In genomic region chr19:49929611-49930482, GRCh38 we compare ENCODE assay signal across 8 cellular contexts. TPM values are rescaled to one million over a fixed set of nuclear protein-coding genes. Genes with fewer than 3 reads are reported as not detected.
DNase-seq lines count a peak whose midpoint lies in the region; ATAC-seq, FAIRE-seq and TF ChIP-seq lines count a peak whose summit lies in the region.

No MANE protein-coding gene starts in this region.

- no peak for FAIRE-seq in bronchial epithelial cell (lab: Jason Lieb, UNC)

- H3K4me3 ChIP-seq in WERI-Rb-1 (ENCODE audit: low read depth, low read length) (peak overlapping the region; percentile 99), bronchial epithelial cell (ENCODE audit: low read depth, low read length) (peak overlapping the region; percentile 79)

- TF ChIP-seq CTCF in WERI-Rb-1 (IDR thresholded peaks at IDR 0.05; ENCODE audit: low read depth, low read length) = no peak
- TF ChIP-seq CTCF in bronchial epithelial cell (IDR thresholded peaks at IDR 0.05; ENCODE audit: insufficient read depth, low read length, severe bottlenecking) = no peak

- ATAC-seq in GM18870 (IDR thresholded peaks at IDR 0.05; ENCODE audit: unreplicated experiment) (peak; percentile 66), HG03135 (IDR thresholded peaks at IDR 0.05; ENCODE audit: unreplicated experiment) (peak; percentile 72)

- peak overlapping the region; percentile 100 for H3K27ac ChIP-seq in WERI-Rb-1

- DNase-seq in ACHN (peak; percentile 91), NCI-H2196 treated with DMSO at 0.1 percent for 48 hours (lab: John Stamatoyannopoulos, UW; ENCODE audit: unreplicated experiment) (peak; percentile 97), WERI-Rb-1 (peak; percentile 97), bronchial epithelial cell (ENCODE audit: low read depth) (peak; percentile 90), inferior parietal cortex (ENCODE audit: extremely low spot score) (peak; percentile 91), smooth muscle cell of the brain vasculature (ENCODE audit: low read depth, low spot score) (peak; percentile 88)

- H3K36me3 ChIP-seq in WERI-Rb-1 = peaks cover 44% of the 10 kb centered on the region
- H3K36me3 ChIP-seq in bronchial epithelial cell (ENCODE audit: control insufficient read depth, insufficient read depth, low read length) = peaks cover 10% of the 10 kb centered on the region

- no peaks in the 10 kb centered on the region for H3K9me3 ChIP-seq in WERI-Rb-1 (ENCODE audit: severe bottlenecking)

- in situ Hi-C loops in ACHN (cut with HindIII; ENCODE audit: low pct_ligation_motif_present, low pct_unique_long_range_greater_than_20kb, low sequenced_read_pairs) = no loop called here

- no peaks in the 10 kb centered on the region for H3K27me3 ChIP-seq in WERI-Rb-1 (ENCODE audit: insufficient read depth, low read depth, severe bottlenecking)
- no peaks in the 10 kb centered on the region for H3K27me3 ChIP-seq in bronchial epithelial cell (ENCODE audit: control insufficient read depth, insufficient read depth, low read length)

RNA-seq across cellular contexts. Expression of gene NUP62, which starts 0.5 kb away (rescaled TPM):
- total RNA-seq in bronchial epithelial cell = 11.8 and 12.1 TPM in 2 replicates

RNA-seq across cellular contexts. Expression of gene ATF5, which starts 0.8 kb away (rescaled TPM):
- total RNA-seq in bronchial epithelial cell = 1.8 TPM in 2 replicates

RNA-seq across cellular contexts. Expression of gene SIGLEC11, which starts 31.1 kb away (rescaled TPM):
- total RNA-seq in bronchial epithelial cell = not detected in 2 replicates

RNA-seq across cellular contexts. Expression of gene IL4I1, which starts 33.2 kb away (rescaled TPM):
- under 0.01 and 0.26 TPM in 2 replicates for total RNA-seq in bronchial epithelial cell

RNA-seq across cellular contexts. Expression of gene TBC1D17, which starts 52.3 kb away (rescaled TPM):
- 2.1 and 3.1 TPM in 2 replicates for total RNA-seq in bronchial epithelial cell

Comparison
In these comparisons a context has a peak if more than half of its experiments do, and no peak if none do; other contexts are left out.
1. Peak in every context shown above with its lines: DNase-seq, ATAC-seq, H3K4me3 ChIP-seq and H3K27ac ChIP-seq.